Comparison of ENCODE assay signal across 12 cellular contexts in genomic region chrX:128616933-128617332, GRCh38.
A peak's percentile ranks its signal among the peaks of the same experiment; 100 is the strongest.
DNase-seq lines count a peak whose midpoint lies in the region; ATAC-seq, FAIRE-seq and TF ChIP-seq lines count a peak whose summit lies in the region.
"Had no signal": no experiment of that assay in that cellular context is flagged by ENCODE, and none has a peak within 500 bp of the region (broad histone marks: within the 10 kb centered on the region; RNA-seq: fewer than 3 reads in every experiment).

No MANE protein-coding gene starts in this region.

- H3F3A ChIP-seq in PC-3 (ENCODE audit: low read length, unreplicated experiment): no peaks in the 10 kb centered on the region

- H3K36me3 ChIP-seq in PC-3 (ENCODE audit: low read depth, low read length): no peaks in the 10 kb centered on the region
- no peaks in the 10 kb centered on the region for H3K36me3 ChIP-seq in bronchial epithelial cell (ENCODE audit: control insufficient read depth, insufficient read depth, low read length)
- H3K36me3 ChIP-seq: BLaER1 had no signal

- no TSS peak for BruUV-seq in PC-3 (replicated peaks; lab: Mats Ljungman, UMichigan)

- TF ChIP-seq CTCF in PC-3 (conservative IDR thresholded peaks at IDR 0.05; ENCODE audit: low read depth, low read length): no peak
- no peak for TF ChIP-seq CTCF in bronchial epithelial cell (IDR thresholded peaks at IDR 0.05; ENCODE audit: insufficient read depth, low read length, severe bottlenecking)

- no peak overlapping the region for H3K4me2 ChIP-seq in PC-3 (ENCODE audit: low read length)
- H3K4me2 ChIP-seq: BLaER1 had no signal

- no peak for FAIRE-seq in bronchial epithelial cell (lab: Jason Lieb, UNC)

- intact Hi-C loops in PC-3 (cut with micrococcal nuclease): no loop called here

- H4K20me1 ChIP-seq in PC-3 (ENCODE audit: low read length): no peaks in the 10 kb centered on the region
- H4K20me1 ChIP-seq: BLaER1 had no signal

- H3K4me1 ChIP-seq in PC-3 (ENCODE audit: insufficient read depth, low read length): no peaks in the 10 kb centered on the region
- H3K4me1 ChIP-seq: BLaER1 had no signal

- no peak overlapping the region for H3K27ac ChIP-seq in PC-3 (ENCODE audit: low read length)
- H3K27ac ChIP-seq: BLaER1, HL-60 had no signal

- in situ Hi-C loops in G401 (cut with HindIII; ENCODE audit: low sequenced_read_pairs): no loop called here

- H3K9me3 ChIP-seq in PC-3 (ENCODE audit: low read length): no peaks in the 10 kb centered on the region
- H3K9me3 ChIP-seq: BLaER1 had no signal

- DNase-seq in PC-3: peak; percentile 1
- DNase-seq in bronchial epithelial cell (ENCODE audit: low read depth): peak; percentile 38
- DNase-seq in non-pigmented ciliary epithelial cell (ENCODE audit: low read depth): peak; percentile 30
- DNase-seq in G401 (ENCODE audit: low spot score): no peak
- no peak for DNase-seq in Kasumi-1 (lab: John Stamatoyannopoulos, UW)
- DNase-seq: AML-193; CD8-positive, alpha-beta memory T cell; DMS53; HCEC 1CT had no signal

- H2AFZ ChIP-seq in PC-3 (ENCODE audit: low read length): no peak overlapping the region

- H3K27me3 ChIP-seq in PC-3 (ENCODE audit: low read length) (no peaks in the 10 kb centered on the region), bronchial epithelial cell (ENCODE audit: control insufficient read depth, insufficient read depth, low read length) (no peaks in the 10 kb centered on the region)

- H3K4me3 ChIP-seq in PC-3 (ENCODE audit: low read length) (no peak overlapping the region), bronchial epithelial cell (ENCODE audit: low read depth, low read length) (no peak overlapping the region)
- H3K4me3 ChIP-seq: BLaER1 had no signal

- no peaks in the 10 kb centered on the region for H3K79me2 ChIP-seq in PC-3 (ENCODE audit: low read length)

- no peak overlapping the region for H3K9ac ChIP-seq in PC-3 (ENCODE audit: low read length)
- H3K9ac ChIP-seq: BLaER1 had no signal

- CTCF ChIA-PET in PC-3 (lab: Charles Lee): no interaction called here

- H3K9me2 ChIP-seq in PC-3 (replicated peaks; ENCODE audit: low read length): no peaks in the 10 kb centered on the region

- POLR2A ChIA-PET in PC-3 (lab: Charles Lee; ENCODE audit: unreplicated experiment): no interaction called here

- ATAC-seq in PC-3 (no peak), GM19023 (IDR thresholded peaks at IDR 0.05; ENCODE audit: unreplicated experiment) (no peak)

Comparison
In these comparisons a context has a peak if more than half of its experiments do, and no peak if none do; other contexts are left out.
1. DNase-seq: peak in PC-3 (single experiment), bronchial epithelial cell (single experiment) and non-pigmented ciliary epithelial cell (single experiment); none in G401 (single experiment) and Kasumi-1 (0 of 2).